8 cellular contexts compared by ENCODE assay signal in genomic region chr1:53393325-53393792, GRCh38.
A peak's percentile ranks its signal among the peaks of the same experiment; 100 is the strongest.
DNase-seq lines count a peak whose midpoint lies in the region; ATAC-seq lines count a peak whose summit lies in the region.

No MANE protein-coding gene starts in this region.

- no peaks in the 10 kb centered on the region for H3K9me3 ChIP-seq in right cardiac atrium (ENCODE audit: control insufficient read depth, low read length)

- no peak overlapping the region for H3K27ac ChIP-seq in right cardiac atrium (ENCODE audit: low read length)

- no peaks in the 10 kb centered on the region for H3K4me1 ChIP-seq in right cardiac atrium (ENCODE audit: control insufficient read depth, insufficient read depth, low read length)

- no peak overlapping the region for H3K4me3 ChIP-seq in right cardiac atrium (ENCODE audit: low read length)

- whole genome bisulfite sequencing in right cardiac atrium: 12% methylated on average over 10 of the region's 10 CpGs

- intact Hi-C loops in right cardiac atrium (cut with DNase I) (loop anchor here (1.0 to 2.0 kb wide), 2 partner anchors 115 kb away; no protein-coding TSS in a partner anchor), sciatic nerve (cut with DNase I) (loop anchor here (2.0 kb wide), 1 partner anchor 115 kb away; no protein-coding TSS in a partner anchor)

- ATAC-seq in right cardiac atrium (peak; percentile 82 to 89), sciatic nerve (peak; percentile 90), GM18873 (IDR thresholded peaks at IDR 0.05; ENCODE audit: low FRiP score, unreplicated experiment) (no peak)

- DNase-seq in SKM-1 treated with dmso at 0.1 percent for 144 hours (lab: John Stamatoyannopoulos, UW; ENCODE audit: unreplicated experiment) (peak; percentile 38), SKM-1 (lab: John Stamatoyannopoulos, UW; ENCODE audit: unreplicated experiment) (no peak), NCI-H1048 (lab: John Stamatoyannopoulos, UW) (peak; percentile 20), T-helper 2 cell (peak; percentile 31 to 59 (median 51)), amygdala (lab: John Stamatoyannopoulos, UW) (peak in 54 of 56 donors; percentile 10 to 88 (median 58)), right cardiac atrium (peak; percentile 78 to 90 (median 89)), sciatic nerve (ENCODE audit: low spot score) (peak; percentile 89)

- H3K27me3 ChIP-seq in right cardiac atrium (ENCODE audit: control insufficient read depth, insufficient read depth): no peaks in the 10 kb centered on the region
